17 cellular contexts compared by ENCODE assay signal in the genomic region with DNA sequence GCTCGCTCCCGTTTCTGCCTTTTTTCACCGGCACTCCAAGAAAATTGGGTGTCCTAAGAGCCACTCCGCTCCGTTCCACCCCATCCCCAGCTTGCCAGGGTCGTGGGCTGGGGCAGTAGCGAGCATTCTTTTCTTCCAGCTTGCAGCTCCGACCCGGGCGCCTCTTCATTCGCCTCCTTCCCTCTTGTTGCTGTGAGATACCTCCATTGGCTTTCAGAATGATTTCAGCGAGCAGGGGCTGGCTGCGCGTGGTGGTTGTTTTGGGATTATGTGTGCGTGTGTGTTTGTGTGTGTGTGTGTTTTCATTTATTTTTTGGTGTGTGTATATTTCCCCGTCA. TPM values are rescaled to one million over a fixed set of nuclear protein-coding genes. Genes with fewer than 3 reads are reported as not detected.
DNase-seq lines count a peak whose midpoint lies in the region; ATAC-seq, FAIRE-seq and TF ChIP-seq lines count a peak whose summit lies in the region.
"Had no signal": no experiment of that assay in that cellular context is flagged by ENCODE, and none has a peak within 500 bp of the region (broad histone marks: within the 10 kb centered on the region; RNA-seq: fewer than 3 reads in every experiment).

No MANE protein-coding gene starts in this region.

- H3K4me3 ChIP-seq in GM23248 = peak overlapping the region; percentile 84
- H3K4me3 ChIP-seq in astrocyte (ENCODE audit: insufficient read depth, low read depth, low read length) = peak overlapping the region; percentile 36
- no peak overlapping the region for H3K4me3 ChIP-seq in neural cell (ENCODE audit: low read length)
- H3K4me3 ChIP-seq: coronary artery, left lung, SJSA1 had no signal

- H3F3A ChIP-seq in GM23248 (ENCODE audit: insufficient read depth) (peaks cover 27% of the 10 kb centered on the region; the same call in 1 of the 2 replicates), neural cell (ENCODE audit: insufficient read depth, low read length, poor library complexity, severe bottlenecking) (no peaks in the 10 kb centered on the region)

- H3K36me3 Mint-ChIP-seq in astrocyte (ENCODE audit: low read depth, unreplicated experiment) = peaks cover 3% of the 10 kb centered on the region

- TF ChIP-seq CTCF in astrocyte (IDR thresholded peaks at IDR 0.05; ENCODE audit: insufficient read depth, low read depth, low read length) = no peak
- TF ChIP-seq CTCF in neural cell (IDR thresholded peaks at IDR 0.05; ENCODE audit: poor library complexity, severe bottlenecking) = no peak

- ATAC-seq in HG03095 (IDR thresholded peaks at IDR 0.05; ENCODE audit: unreplicated experiment) (no peak), HG02623 (IDR thresholded peaks at IDR 0.05; ENCODE audit: unreplicated experiment) (no peak)
- ATAC-seq: left lung had no signal

- H3K79me2 ChIP-seq in GM23248 (ENCODE audit: insufficient read depth) (no peaks in the 10 kb centered on the region), astrocyte (ENCODE audit: insufficient read depth, low read length) (no peaks in the 10 kb centered on the region), neural cell (replicated peaks; ENCODE audit: insufficient read depth, low read length) (no peaks in the 10 kb centered on the region)
- H3K79me2 ChIP-seq: parathyroid adenoma had no signal

- in situ Hi-C loops in GM23248 (cut with MboI) = no loop called here

- H3K9ac ChIP-seq in GM23248 = peak overlapping the region; percentile 86
- H3K9ac ChIP-seq in astrocyte (ENCODE audit: low read length) = peak overlapping the region; percentile 70
- no peak overlapping the region for H3K9ac ChIP-seq in neural cell (ENCODE audit: low read length)
- H3K9ac ChIP-seq: parathyroid adenoma had no signal

- 22 to 34% methylated on average over 16 of the region's 16 CpGs for WGBS in GM23248 (ENCODE audit: low coverage in 1 of 2, low lambda C conversion rate in 2 of 2, missing lambda C conversion rate in 2 of 2), 2 experiments

- H3K27me3 Mint-ChIP-seq in astrocyte (ENCODE audit: low read depth, unreplicated experiment) = peaks cover 86% of the 10 kb centered on the region

- H3K9me2 ChIP-seq in GM23248 (ENCODE audit: insufficient read depth) = no peaks in the 10 kb centered on the region
- H3K9me2 ChIP-seq in neural cell (ENCODE audit: insufficient read depth, low read length) = no peaks in the 10 kb centered on the region

- peak overlapping the region; percentile 38 for H3K27ac Mint-ChIP-seq in astrocyte (ENCODE audit: unreplicated experiment)
- H3K27ac Mint-ChIP-seq: activated T-helper 2 cell treated with anti-CD3 and anti-CD28 coated beads, Interferon-gamma antibody, Interleukin-2, Interleukin-4, amounts not matched to agents 10 μg/mL and 5 μg/mL and 100 μg/mL, durations not matched to agents 14 hours and 24 hours and 36 hours had no signal

- DNase-seq in DMS79 treated with DMSO at 0.1 percent for 48 hours (lab: John Stamatoyannopoulos, UW) = peak; percentile 50
- no peak for DNase-seq in DMS79 (lab: John Stamatoyannopoulos, UW)
- DNase-seq in GM23248 = no peak
- no peak for DNase-seq in astrocyte (ENCODE audit: low read depth)
- DNase-seq in activated effector memory CD4-positive, alpha-beta T cell treated with Interleukin-2 at 50 U/mL for 16 hours = no peak
- DNase-seq: activated CD4-positive, CD25-positive, alpha-beta regulatory T cell treated with anti-CD3 and anti-CD28 coated beads, Interleukin-2, amount 50 U/mL, for 72 hours; left lung; NCI-H226; stimulated activated CD4-positive, alpha-beta T cell treated with anti-CD3 and anti-CD28 coated beads, Interleukin-2, amount 100 ng/mL, for 48 hours had no signal

- H3K9me3 ChIP-seq in GM23248 (ENCODE audit: low read depth) = no peaks in the 10 kb centered on the region
- peaks cover 4% of the 10 kb centered on the region for H3K9me3 ChIP-seq in astrocyte (ENCODE audit: insufficient read depth, low read depth, low read length)
- H3K9me3 ChIP-seq in neural cell (ENCODE audit: low read length) = peaks cover 22% of the 10 kb centered on the region
- H3K9me3 ChIP-seq: left lung, SJSA1 had no signal

- H3K27me3 ChIP-seq in GM23248 (replicated peaks; ENCODE audit: insufficient read depth) = no peaks in the 10 kb centered on the region
- peaks cover 87% of the 10 kb centered on the region for H3K27me3 ChIP-seq in astrocyte (ENCODE audit: insufficient read depth, low read length)
- peaks cover 100% of the 10 kb centered on the region for H3K27me3 ChIP-seq in neural cell (ENCODE audit: insufficient read depth, low read depth, low read length)
- H3K27me3 ChIP-seq: SJSA1 had no signal

- no peak for TF ChIP-seq EP300 in neural cell (conservative IDR thresholded peaks at IDR 0.05; ENCODE audit: poor library complexity, severe bottlenecking)

- no peaks in the 10 kb centered on the region for H4K20me1 ChIP-seq in GM23248 (ENCODE audit: insufficient read depth)
- H4K20me1 ChIP-seq in astrocyte (ENCODE audit: insufficient read depth, low read length) = no peaks in the 10 kb centered on the region
- no peaks in the 10 kb centered on the region for H4K20me1 ChIP-seq in neural cell (ENCODE audit: insufficient read depth)

- H2AFZ ChIP-seq in GM23248 = peak overlapping the region; percentile 91
- H2AFZ ChIP-seq in astrocyte (ENCODE audit: low read depth, low read length) = no peak overlapping the region
- H2AFZ ChIP-seq in neural cell (ENCODE audit: low read depth, low read length) = no peak overlapping the region
- H2AFZ ChIP-seq: parathyroid adenoma had no signal

- H3K9me3 Mint-ChIP-seq in astrocyte (ENCODE audit: unreplicated experiment) = peaks cover 22% of the 10 kb centered on the region

- H3K4me2 ChIP-seq in GM23248 (ENCODE audit: unreplicated experiment) (peak overlapping the region; percentile 98), astrocyte (ENCODE audit: low read length) (peak overlapping the region; percentile 82), neural cell (ENCODE audit: low read length) (no peak overlapping the region)

- H3K4me1 ChIP-seq in GM23248 (ENCODE audit: insufficient read depth) (no peaks in the 10 kb centered on the region; the same call in 1 of the 2 replicates), astrocyte (ENCODE audit: insufficient read depth, low read length) (peaks cover 3% of the 10 kb centered on the region)
- H3K4me1 ChIP-seq: parathyroid adenoma, SJSA1 had no signal

- no peak overlapping the region for H3K4me3 Mint-ChIP-seq in astrocyte (ENCODE audit: unreplicated experiment)

- peaks cover 5% of the 10 kb centered on the region; the same call in 1 of the 2 replicates for H3K36me3 ChIP-seq in GM23248 (ENCODE audit: low read depth)
- H3K36me3 ChIP-seq in astrocyte (ENCODE audit: insufficient read depth, low read length) = no peaks in the 10 kb centered on the region
- no peaks in the 10 kb centered on the region for H3K36me3 ChIP-seq in neural cell (ENCODE audit: insufficient read depth, low read length)
- H3K36me3 ChIP-seq: left lung had no signal

- no peak for TF ChIP-seq RAD21 in neural cell (conservative IDR thresholded peaks at IDR 0.05)

- no peak overlapping the region for H3K27ac ChIP-seq in GM23248
- peak overlapping the region; percentile 42 for H3K27ac ChIP-seq in astrocyte (ENCODE audit: low read depth, low read length)
- no peak overlapping the region for H3K27ac ChIP-seq in neural cell (ENCODE audit: low read length)
- H3K27ac ChIP-seq: 22Rv1, coronary artery, left lung, parathyroid adenoma, SJSA1 had no signal

- H3K4me1 Mint-ChIP-seq in astrocyte (ENCODE audit: low read depth, unreplicated experiment) = no peaks in the 10 kb centered on the region

- no peak for FAIRE-seq in astrocyte (lab: Jason Lieb, UNC)

TF ChIP-seq in neural cell, 6 proteins besides CTCF, POLR2A, EP300 and RAD21:
- TF ChIP-seq POLR2AphosphoS5 (IDR thresholded peaks at IDR 0.05) (peak; percentile 37), EZH2 (IDR thresholded peaks at IDR 0.05; ENCODE audit: borderline replicate concordance, insufficient read depth, low read length, poor library complexity, severe bottlenecking) (peak; percentile 14), TAF1 (IDR thresholded peaks at IDR 0.05; ENCODE audit: low read depth) (no peak)

RNA-seq across cellular contexts. Expression of gene HOXD3, which starts 1.2 kb away (rescaled TPM):
- total RNA-seq in GM23248 (2014; rRNA removed; shearing (Covaris generic)) = 3.2 and 5.2 TPM in 2 replicates
- polyA plus RNA-seq in GM23248 (2016; fragmentation: Nextera tagmentation; extraction: Ambion mirVana) = 1.9 and 2.3 TPM in 2 replicates
- total RNA-seq in astrocyte = not detected in 2 replicates
- polyA plus RNA-seq in neural cell = not detected in 2 replicates
- polyA minus RNA-seq in neural cell = not detected in 2 replicates
- total RNA-seq: activated T-helper 2 cell treated with anti-CD3 and anti-CD28 coated beads, Interferon-gamma antibody, Interleukin-2, Interleukin-4, amounts not matched to agents 10 μg/mL and 5 μg/mL and 100 μg/mL, durations not matched to agents 14 hours and 24 hours and 36 hours had no signal

RNA-seq across cellular contexts. Expression of gene HOXD4, which starts 6.9 kb away (rescaled TPM):
- total RNA-seq in GM23248 (2014; rRNA removed; shearing (Covaris generic)) = 2.5 and 7.8 TPM in 2 replicates
- polyA plus RNA-seq in GM23248 (2016; fragmentation: Nextera tagmentation; extraction: Ambion mirVana) = 0.54 and 1.4 TPM in 2 replicates
- not detected in 2 replicates for total RNA-seq in astrocyte
- polyA plus RNA-seq in neural cell = not detected in 2 replicates
- polyA minus RNA-seq in neural cell = not detected in 2 replicates
- total RNA-seq: activated T-helper 2 cell treated with anti-CD3 and anti-CD28 coated beads, Interferon-gamma antibody, Interleukin-2, Interleukin-4, amounts not matched to agents 10 μg/mL and 5 μg/mL and 100 μg/mL, durations not matched to agents 14 hours and 24 hours and 36 hours had no signal

RNA-seq across cellular contexts. Expression of gene HOXD8, which starts 28.8 kb away (rescaled TPM):
- total RNA-seq in GM23248 (2014; rRNA removed; shearing (Covaris generic)) = 23.4 and 27.8 TPM in 2 replicates
- polyA plus RNA-seq in GM23248 (2016; fragmentation: Nextera tagmentation; extraction: Ambion mirVana) = 18.0 and 19.7 TPM in 2 replicates
- not detected in 2 replicates for total RNA-seq in astrocyte
- polyA plus RNA-seq in neural cell = not detected in 2 replicates
- not detected in 2 replicates for polyA minus RNA-seq in neural cell
- total RNA-seq: activated T-helper 2 cell treated with anti-CD3 and anti-CD28 coated beads, Interferon-gamma antibody, Interleukin-2, Interleukin-4, amounts not matched to agents 10 μg/mL and 5 μg/mL and 100 μg/mL, durations not matched to agents 14 hours and 24 hours and 36 hours had no signal

RNA-seq across cellular contexts. Expression of gene HOXD1, which starts 30.2 kb away (rescaled TPM):
- 0.13 and 0.43 TPM in 2 replicates for total RNA-seq in GM23248 (2014; rRNA removed; shearing (Covaris generic))
- polyA plus RNA-seq in GM23248 (2016; fragmentation: Nextera tagmentation; extraction: Ambion mirVana) (1.5 and 2.2 TPM in 2 replicates), neural cell (not detected in 2 replicates)
- total RNA-seq in astrocyte = not detected in 2 replicates
- polyA minus RNA-seq in neural cell = not detected in 2 replicates
- total RNA-seq: activated T-helper 2 cell treated with anti-CD3 and anti-CD28 coated beads, Interferon-gamma antibody, Interleukin-2, Interleukin-4, amounts not matched to agents 10 μg/mL and 5 μg/mL and 100 μg/mL, durations not matched to agents 14 hours and 24 hours and 36 hours; SJSA1 had no signal

RNA-seq across cellular contexts. Expression of gene HOXD9, which starts 35.8 kb away (rescaled TPM):
- total RNA-seq in GM23248 (2014; rRNA removed; shearing (Covaris generic)) = 4.2 and 7.0 TPM in 2 replicates
- polyA plus RNA-seq in GM23248 (2016; fragmentation: Nextera tagmentation; extraction: Ambion mirVana) (5.7 and 7.2 TPM in 2 replicates), neural cell (not detected in 2 replicates)
- total RNA-seq in astrocyte = not detected in 2 replicates
- polyA minus RNA-seq in neural cell = not detected in 2 replicates
- total RNA-seq: activated T-helper 2 cell treated with anti-CD3 and anti-CD28 coated beads, Interferon-gamma antibody, Interleukin-2, Interleukin-4, amounts not matched to agents 10 μg/mL and 5 μg/mL and 100 μg/mL, durations not matched to agents 14 hours and 24 hours and 36 hours had no signal

Comparison
In these comparisons a context has a peak if more than half of its experiments do, and no peak if none do; other contexts are left out.
1. RNA of gene HOXD8, which starts 28.8 kb away (total RNA-seq): 23.4 to 27.8 TPM in GM23248; not detected in astrocyte; every median in the first group is over 10 times any median in the second.